Comparison of ENCODE assay signal across 13 cellular contexts in the genomic region with DNA sequence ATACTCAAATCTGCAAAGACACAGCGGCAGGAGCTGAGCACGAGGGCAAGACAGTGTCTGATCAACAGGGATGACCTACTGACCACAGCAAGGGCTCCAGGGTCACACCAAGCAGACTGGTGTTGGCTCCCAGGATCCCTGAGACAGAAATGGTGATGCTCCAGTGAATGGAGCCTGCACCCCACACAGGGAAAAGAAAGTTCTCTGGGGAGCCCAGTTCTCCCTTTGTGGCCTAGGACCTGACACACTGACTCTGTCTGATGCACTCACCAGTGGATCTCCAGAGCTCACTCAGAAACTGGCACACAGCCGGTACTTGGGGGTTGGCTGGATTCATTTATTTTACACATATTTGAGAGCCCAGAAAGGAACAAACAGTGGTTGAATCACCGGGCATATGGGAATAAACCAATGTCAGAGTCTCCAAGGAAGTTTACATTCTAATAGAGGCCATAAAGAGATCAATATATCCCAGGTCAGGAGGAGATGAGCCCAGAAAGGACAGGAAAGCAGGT.
DNase-seq lines count a peak whose midpoint lies in the region; ATAC-seq, FAIRE-seq and TF ChIP-seq lines count a peak whose summit lies in the region.
"Had no signal": no experiment of that assay in that cellular context is flagged by ENCODE, and none has a peak within 500 bp of the region (broad histone marks: within the 10 kb centered on the region; RNA-seq: fewer than 3 reads in every experiment).

No MANE protein-coding gene starts in this region.

- no peak overlapping the region for H3K4me3 Mint-ChIP-seq in osteocyte (ENCODE audit: unreplicated experiment)
- H3K4me3 Mint-ChIP-seq in stimulated activated naive B cell treated with anti-CD40 and anti-IgM and Interleukin-4, amounts not matched to agents 10 μg/mL and 1 μg/mL and 100 μg/mL, for 72 hours = no peak overlapping the region
- H3K4me3 Mint-ChIP-seq in type B pancreatic cell = no peak overlapping the region
- H3K4me3 Mint-ChIP-seq: CD4-positive, CD25-positive, alpha-beta regulatory T cell had no signal

- H3K4me1 Mint-ChIP-seq in osteocyte (ENCODE audit: unreplicated experiment) = peaks cover 4% of the 10 kb centered on the region
- no peaks in the 10 kb centered on the region for H3K4me1 Mint-ChIP-seq in stimulated activated naive B cell treated with anti-CD40 and anti-IgM and Interleukin-4, amounts not matched to agents 10 μg/mL and 1 μg/mL and 100 μg/mL, for 72 hours
- peaks cover 23% of the 10 kb centered on the region for H3K4me1 Mint-ChIP-seq in type B pancreatic cell (ENCODE audit: unreplicated experiment)
- H3K4me1 Mint-ChIP-seq: CD4-positive, CD25-positive, alpha-beta regulatory T cell had no signal

- H3K9me3 Mint-ChIP-seq in osteocyte (ENCODE audit: unreplicated experiment) (no peaks in the 10 kb centered on the region), type B pancreatic cell (no peaks in the 10 kb centered on the region)
- no peaks in the 10 kb centered on the region for H3K9me3 Mint-ChIP-seq in stimulated activated naive B cell treated with anti-CD40 and anti-IgM and Interleukin-4, amounts not matched to agents 10 μg/mL and 1 μg/mL and 100 μg/mL, for 72 hours

- H3K27ac Mint-ChIP-seq in osteocyte (ENCODE audit: unreplicated experiment) = no peak overlapping the region
- no peak overlapping the region for H3K27ac Mint-ChIP-seq in stimulated activated naive B cell treated with anti-CD40 and anti-IgM and Interleukin-4, amounts not matched to agents 10 μg/mL and 1 μg/mL and 100 μg/mL, for 72 hours
- no peak overlapping the region for H3K27ac Mint-ChIP-seq in type B pancreatic cell
- H3K27ac Mint-ChIP-seq: CD4-positive, CD25-positive, alpha-beta regulatory T cell had no signal

- H3K36me3 ChIP-seq in bronchial epithelial cell (ENCODE audit: control insufficient read depth, insufficient read depth, low read length) = no peaks in the 10 kb centered on the region
- H3K36me3 ChIP-seq: BLaER1 had no signal

- ATAC-seq in HG03139 (IDR thresholded peaks at IDR 0.05; ENCODE audit: unreplicated experiment) = no peak
- no peak for ATAC-seq in stimulated activated naive B cell treated with anti-CD40 and anti-IgM and Interleukin-4, amounts not matched to agents 10 μg/mL and 1 μg/mL and 100 μg/mL, for 72 hours (replicated peaks)

- no peaks in the 10 kb centered on the region for H3K36me3 Mint-ChIP-seq in osteocyte (ENCODE audit: unreplicated experiment)
- H3K36me3 Mint-ChIP-seq in stimulated activated naive B cell treated with anti-CD40 and anti-IgM and Interleukin-4, amounts not matched to agents 10 μg/mL and 1 μg/mL and 100 μg/mL, for 72 hours = no peaks in the 10 kb centered on the region
- H3K36me3 Mint-ChIP-seq in type B pancreatic cell = no peaks in the 10 kb centered on the region
- H3K36me3 Mint-ChIP-seq: CD4-positive, CD25-positive, alpha-beta regulatory T cell had no signal

- FAIRE-seq in bronchial epithelial cell (lab: Jason Lieb, UNC) = peak; percentile 7

- no peak for TF ChIP-seq CTCF in bronchial epithelial cell (IDR thresholded peaks at IDR 0.05; ENCODE audit: insufficient read depth, low read length, severe bottlenecking)
- no peak for TF ChIP-seq CTCF in osteocyte (IDR thresholded peaks at IDR 0.05)
- no peak for TF ChIP-seq CTCF in type B pancreatic cell (conservative IDR thresholded peaks at IDR 0.05)

- DNase-seq in AG08396 (ENCODE audit: low spot score) = peak; percentile 65
- DNase-seq in bronchial epithelial cell (ENCODE audit: low read depth) = no peak
- peak; percentile 45 for DNase-seq in fibroblast of peridontal ligament (ENCODE audit: extremely low read depth)
- DNase-seq in osteocyte (ENCODE audit: extremely low spot score, unreplicated experiment) = peak; percentile 23
- no peak for DNase-seq in stimulated activated naive B cell treated with anti-CD40 and anti-IgM and Interleukin-4, amounts not matched to agents 10 μg/mL and 1 μg/mL and 100 μg/mL, for 72 hours
- no peak for DNase-seq in type B pancreatic cell (ENCODE audit: extremely low spot score, unreplicated experiment)
- DNase-seq: AML-193; CD4-positive, CD25-positive, alpha-beta regulatory T cell; DMS53; GM23248; H7 had no signal

- no peak overlapping the region for H3K4me3 ChIP-seq in bronchial epithelial cell (ENCODE audit: low read depth, low read length)
- H3K4me3 ChIP-seq: BLaER1, GM23248 had no signal

- H3K27me3 ChIP-seq in bronchial epithelial cell (ENCODE audit: control insufficient read depth, insufficient read depth, low read length) = no peaks in the 10 kb centered on the region
- H3K27me3 ChIP-seq: BLaER1 had no signal

- H3K27me3 Mint-ChIP-seq in osteocyte (ENCODE audit: unreplicated experiment) (peaks cover 14% of the 10 kb centered on the region), type B pancreatic cell (peaks cover 19% of the 10 kb centered on the region)
- H3K27me3 Mint-ChIP-seq in stimulated activated naive B cell treated with anti-CD40 and anti-IgM and Interleukin-4, amounts not matched to agents 10 μg/mL and 1 μg/mL and 100 μg/mL, for 72 hours = peaks cover 7 to 28% of the 10 kb centered on the region in 2 donors

Comparison
In these comparisons a context has a peak if more than half of its experiments do, and no peak if none do; other contexts are left out.
1. DNase-seq: peak in AG08396 (single experiment), fibroblast of peridontal ligament (single experiment) and osteocyte (single experiment); none in bronchial epithelial cell (single experiment), stimulated activated naive B cell treated with anti-CD40 and anti-IgM and Interleukin-4, amounts not matched to agents 10 μg/mL and 1 μg/mL and 100 μg/mL, for 72 hours (single experiment) and type B pancreatic cell (single experiment).